Comparison of ENCODE assay signal across 22 cellular contexts in the genomic region with DNA sequence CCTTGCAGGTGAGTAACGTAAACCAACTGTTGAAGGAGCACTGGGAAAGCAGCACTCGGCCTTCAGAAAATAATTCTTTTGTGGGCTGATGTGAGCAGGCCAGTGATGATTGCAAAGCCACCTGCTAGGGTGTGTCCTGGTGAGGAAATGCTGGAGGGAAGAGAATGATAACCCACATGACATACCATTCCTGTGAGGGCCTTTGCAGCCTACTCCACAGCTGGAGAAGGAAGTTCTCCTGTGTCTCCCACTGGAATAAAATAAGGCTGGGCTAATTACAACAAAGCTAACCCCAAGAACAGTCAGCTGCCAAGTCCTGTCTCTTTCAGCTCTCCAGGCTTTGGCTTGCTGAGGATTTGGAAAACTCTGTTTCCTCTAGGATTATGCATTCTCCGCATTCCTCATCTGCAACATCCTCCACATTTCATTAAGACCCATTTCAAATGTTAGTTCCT. TPM values are rescaled to one million over a fixed set of nuclear protein-coding genes. Genes with fewer than 3 reads are reported as not detected.
DNase-seq lines count a peak whose midpoint lies in the region; ATAC-seq, FAIRE-seq and TF ChIP-seq lines count a peak whose summit lies in the region.
"Had no signal": no experiment of that assay in that cellular context is flagged by ENCODE, and none has a peak within 500 bp of the region (broad histone marks: within the 10 kb centered on the region; RNA-seq: fewer than 3 reads in every experiment).

No MANE protein-coding gene starts in this region.

- no peaks in the 10 kb centered on the region for H3K9me3 ChIP-seq in H1 (ENCODE audit: insufficient read depth in 2 of 2, low read depth in 1 of 2, low read length in 1 of 2)
- H3K9me3 ChIP-seq in smooth muscle cell (replicated peaks; ENCODE audit: low read depth) = no peaks in the 10 kb centered on the region
- H3K9me3 ChIP-seq: BLaER1 treated with 17β-estradiol and CSF1 and Interleukin-3, amounts not matched to agents 10 nM and 100 nM; ovary had no signal

- no peak overlapping the region for H3K23ac ChIP-seq in H1 (ENCODE audit: insufficient read length)

- no peak for ATAC-seq in activated CD4-positive, alpha-beta T cell treated with anti-CD3 and anti-CD28 coated beads for 36 hours
- no peak for ATAC-seq in HG03571 (IDR thresholded peaks at IDR 0.05; ENCODE audit: unreplicated experiment)

- no peak overlapping the region for H3K9ac ChIP-seq in H1 (replicated peaks in 1 of 4; ENCODE audit: extremely low read depth in 1 of 4, low read depth in 3 of 4, low read length in 3 of 4)
- no peak overlapping the region for H3K9ac ChIP-seq in smooth muscle cell (ENCODE audit: low read depth)
- H3K9ac ChIP-seq: BLaER1 treated with 17β-estradiol and CSF1 and Interleukin-3, amounts not matched to agents 10 nM and 100 nM had no signal

- H3K27ac ChIP-seq in H1 (ENCODE audit: low read depth, low read length) = no peak overlapping the region
- H3K27ac ChIP-seq in smooth muscle cell (ENCODE audit: low read depth) = peak overlapping the region; percentile 41
- no peak overlapping the region for H3K27ac ChIP-seq in dorsolateral prefrontal cortex
- H3K27ac ChIP-seq: 22Rv1; BLaER1 treated with 17β-estradiol and CSF1 and Interleukin-3, amounts not matched to agents 10 nM and 100 nM; ovary had no signal

- H3K14ac ChIP-seq in H1 (ENCODE audit: insufficient read length) = no peak overlapping the region

- peak overlapping the region; percentile 34; the same call in 1 of the 2 replicates for H2AFZ ChIP-seq in H1 (ENCODE audit: low read length)
- H2AFZ ChIP-seq in smooth muscle cell (ENCODE audit: low read depth) = no peak overlapping the region

- H4K8ac ChIP-seq in H1 (ENCODE audit: extremely low read depth, insufficient read depth, low read length) = no peak overlapping the region

- H2BK20ac ChIP-seq in H1 (ENCODE audit: low read length) = no peak overlapping the region

- H3K27ac Mint-ChIP-seq in activated CD4-positive, alpha-beta T cell treated with anti-CD3 and anti-CD28 coated beads, Interleukin-2, amount 10 ng/mL, durations not matched to agents 24 days and 14 days = no peak overlapping the region
- no peak overlapping the region for H3K27ac Mint-ChIP-seq in activated CD4-positive, alpha-beta T cell treated with anti-CD3 and anti-CD28 coated beads for 36 hours
- H3K27ac Mint-ChIP-seq: stimulated activated naive CD8-positive, alpha-beta T cell treated with anti-CD3 and anti-CD28 coated beads, Interleukin-15, Interleukin-2, amounts not matched to agents 100 ng/mL and 50 ng/mL, for 24 hours; T-helper 1 cell treated with Interleukin-12 subunit alpha and Interleukin-12 subunit beta and Interleukin-4 antibody, amounts not matched to agents 30 μg/mL and 1 μg/mL, for 36 hours had no signal

- no peak overlapping the region for H3K4me3 ChIP-seq in H1 (ENCODE audit: extremely low read depth in 1 of 4, insufficient read depth in 2 of 4, low read depth in 3 of 4, low read length in 4 of 4)
- no peak overlapping the region for H3K4me3 ChIP-seq in smooth muscle cell
- H3K4me3 ChIP-seq in dorsolateral prefrontal cortex = no peak overlapping the region
- H3K4me3 ChIP-seq: BLaER1 treated with 17β-estradiol and CSF1 and Interleukin-3, amounts not matched to agents 10 nM and 100 nM; ovary had no signal

- H3K79me2 ChIP-seq in H1 (ENCODE audit: control insufficient read depth in 1 of 2, insufficient read depth in 2 of 2, low read length in 2 of 2) (no peaks in the 10 kb centered on the region), smooth muscle cell (ENCODE audit: low read depth) (no peaks in the 10 kb centered on the region)

- no peaks in the 10 kb centered on the region for H3K4me1 Mint-ChIP-seq in activated CD4-positive, alpha-beta T cell treated with anti-CD3 and anti-CD28 coated beads, Interleukin-2, amount 10 ng/mL, durations not matched to agents 24 days and 14 days
- no peaks in the 10 kb centered on the region for H3K4me1 Mint-ChIP-seq in activated CD4-positive, alpha-beta T cell treated with anti-CD3 and anti-CD28 coated beads for 36 hours

- no peak overlapping the region for H2AK5ac ChIP-seq in H1 (ENCODE audit: low read depth, low read length)

- no peak overlapping the region for H2BK120ac ChIP-seq in H1 (replicated peaks; ENCODE audit: low read depth, low read length)

- CTCF ChIA-PET in activated CD4-positive, alpha-beta T cell treated with anti-CD3 and anti-CD28 coated beads for 36 hours (lab: Charles Lee) = no interaction called here
- CTCF ChIA-PET in H1 (lab: Charles Lee; ENCODE audit: partially characterized antibody) = no interaction called here

- H3K4me2 ChIP-seq in H1 (ENCODE audit: insufficient read depth in 1 of 2, low read depth in 2 of 2, low read length in 2 of 2) (no peak overlapping the region; a peak in 1 of 4 replicates), smooth muscle cell (no peak overlapping the region)
- H3K4me2 ChIP-seq: BLaER1 treated with 17β-estradiol and CSF1 and Interleukin-3, amounts not matched to agents 10 nM and 100 nM had no signal

- no peak for TF ChIP-seq RAD21 in H1 (IDR thresholded peaks at IDR 0.05 in 1 of 2, conservative IDR thresholded peaks at IDR 0.05 in 1 of 2; ENCODE audit: low read depth in 2 of 2, low read length in 2 of 2)

- intact Hi-C loops in activated CD4-positive, alpha-beta T cell treated with anti-CD3 and anti-CD28 coated beads, Interleukin-2, amount 10 ng/mL, durations not matched to agents 24 days and 14 days (cut with micrococcal nuclease) = no loop called here
- intact Hi-C loops in activated CD4-positive, alpha-beta T cell treated with anti-CD3 and anti-CD28 coated beads for 36 hours (cut with DNase I, micrococcal nuclease) = no loop called here
- intact Hi-C loops in dorsolateral prefrontal cortex (cut with DNase I) = no loop called here

- H3K36me3 ChIP-seq in H1 (ENCODE audit: control insufficient read depth in 2 of 4, insufficient read depth in 4 of 4, low read length in 3 of 4) = no peaks in the 10 kb centered on the region
- no peaks in the 10 kb centered on the region for H3K36me3 ChIP-seq in smooth muscle cell (ENCODE audit: low read depth)
- H3K36me3 ChIP-seq: BLaER1 treated with 17β-estradiol and CSF1 and Interleukin-3, amounts not matched to agents 10 nM and 100 nM; ovary had no signal

- no peaks in the 10 kb centered on the region for H3K27me3 Mint-ChIP-seq in activated CD4-positive, alpha-beta T cell treated with anti-CD3 and anti-CD28 coated beads, Interleukin-2, amount 10 ng/mL, durations not matched to agents 24 days and 14 days
- H3K27me3 Mint-ChIP-seq in activated CD4-positive, alpha-beta T cell treated with anti-CD3 and anti-CD28 coated beads for 36 hours = no peaks in the 10 kb centered on the region
- H3K27me3 Mint-ChIP-seq: stimulated activated naive CD8-positive, alpha-beta T cell treated with anti-CD3 and anti-CD28 coated beads, Interleukin-15, Interleukin-2, amounts not matched to agents 100 ng/mL and 50 ng/mL, for 24 hours had no signal

- TF ChIP-seq POLR2A in H1 (IDR thresholded peaks at IDR 0.05; ENCODE audit: control extremely low read depth in 1 of 2, low read depth in 2 of 2, low read length in 2 of 2) = no peak

- no peaks in the 10 kb centered on the region for H3K36me3 Mint-ChIP-seq in activated CD4-positive, alpha-beta T cell treated with anti-CD3 and anti-CD28 coated beads, Interleukin-2, amount 10 ng/mL, durations not matched to agents 24 days and 14 days (ENCODE audit: low read depth)
- H3K36me3 Mint-ChIP-seq in activated CD4-positive, alpha-beta T cell treated with anti-CD3 and anti-CD28 coated beads for 36 hours (ENCODE audit: low read depth) = no peaks in the 10 kb centered on the region

- H3K4ac ChIP-seq in H1 (replicated peaks; ENCODE audit: insufficient read length, low read depth, low read length) = no peak overlapping the region

- no peak overlapping the region for H3K56ac ChIP-seq in H1 (replicated peaks; ENCODE audit: insufficient read length, low read depth, low read length)

- no peaks in the 10 kb centered on the region for H3K79me1 ChIP-seq in H1 (ENCODE audit: low read depth, low read length)

- no peak overlapping the region for H4K5ac ChIP-seq in H1 (ENCODE audit: insufficient read length, low read depth, low read length)

- no peaks in the 10 kb centered on the region for H3K9me3 Mint-ChIP-seq in activated CD4-positive, alpha-beta T cell treated with anti-CD3 and anti-CD28 coated beads, Interleukin-2, amount 10 ng/mL, durations not matched to agents 24 days and 14 days
- H3K9me3 Mint-ChIP-seq in activated CD4-positive, alpha-beta T cell treated with anti-CD3 and anti-CD28 coated beads for 36 hours (ENCODE audit: low read depth) = no peaks in the 10 kb centered on the region
- H3K9me3 Mint-ChIP-seq: stimulated activated naive CD8-positive, alpha-beta T cell treated with anti-CD3 and anti-CD28 coated beads, Interleukin-15, Interleukin-2, amounts not matched to agents 100 ng/mL and 50 ng/mL, for 24 hours; T-helper 1 cell treated with Interleukin-12 subunit alpha and Interleukin-12 subunit beta and Interleukin-4 antibody, amounts not matched to agents 30 μg/mL and 1 μg/mL, for 36 hours had no signal

- FAIRE-seq in H1 (lab: Jason Lieb, UNC) = peak; percentile 91

- no peaks in the 10 kb centered on the region for H3K23me2 ChIP-seq in H1 (ENCODE audit: low read depth, low read length)

- H3K27me3 ChIP-seq in H1 (replicated peaks in 1 of 4; ENCODE audit: control insufficient read depth in 3 of 4, extremely low read depth in 1 of 4, insufficient read depth in 3 of 4, low read length in 3 of 4) = no peaks in the 10 kb centered on the region
- H3K27me3 ChIP-seq in smooth muscle cell (ENCODE audit: low read depth) = no peaks in the 10 kb centered on the region
- H3K27me3 ChIP-seq in dorsolateral prefrontal cortex = no peaks in the 10 kb centered on the region
- H3K27me3 ChIP-seq: BLaER1 treated with 17β-estradiol and CSF1 and Interleukin-3, amounts not matched to agents 10 nM and 100 nM; ovary had no signal

- H3F3A ChIP-seq in smooth muscle cell (ENCODE audit: low read depth) = no peaks in the 10 kb centered on the region

- no peaks in the 10 kb centered on the region for H4K20me1 ChIP-seq in H1 (replicated peaks in 1 of 2; ENCODE audit: control insufficient read depth in 1 of 2, insufficient read depth in 2 of 2, low read length in 2 of 2)
- no peaks in the 10 kb centered on the region for H4K20me1 ChIP-seq in smooth muscle cell (ENCODE audit: low read depth)
- H4K20me1 ChIP-seq: BLaER1 treated with 17β-estradiol and CSF1 and Interleukin-3, amounts not matched to agents 10 nM and 100 nM had no signal

- H3K4me1 ChIP-seq in H1 (replicated peaks in 1 of 4; ENCODE audit: control insufficient read depth in 3 of 4, insufficient read depth in 4 of 4, low read length in 3 of 4) = peaks cover 0 to 7% (median 4%) of the 10 kb centered on the region in 4 experiments; a peak in 4 of 7 replicates
- H3K4me1 ChIP-seq in smooth muscle cell (ENCODE audit: low read depth) = peaks cover 16% of the 10 kb centered on the region
- H3K4me1 ChIP-seq: BLaER1 treated with 17β-estradiol and CSF1 and Interleukin-3, amounts not matched to agents 10 nM and 100 nM had no signal

- 86% methylated on average over 3 of the region's 3 CpGs; no CpG with 5 or more reads in 1 of the 2 experiments for WGBS in H1 (ENCODE audit: extremely low coverage in 1 of 2, insufficient coverage in 1 of 2, insufficient read length in 1 of 2, insufficient replicate concordance in 2 of 2, low coverage in 1 of 2, low lambda C conversion rate in 2 of 2, missing lambda C conversion rate in 1 of 2), 2 experiments
- WGBS in smooth muscle cell (ENCODE audit: low lambda C conversion rate) = 73% methylated on average over 3 of the region's 3 CpGs

- H2BK12ac ChIP-seq in H1 (ENCODE audit: low read depth, low read length) = no peak overlapping the region

- TF ChIP-seq CTCF in H1 (IDR thresholded peaks at IDR 0.05; ENCODE audit: control extremely low read depth in 1 of 3, insufficient read depth in 1 of 3, low read depth in 1 of 3, low read length in 3 of 3) (no peak), smooth muscle cell (IDR thresholded peaks at IDR 0.05; ENCODE audit: borderline replicate concordance, insufficient read depth, poor library complexity, severe bottlenecking) (no peak), dorsolateral prefrontal cortex (IDR thresholded peaks at IDR 0.05 in 54 of 56, conservative IDR thresholded peaks at IDR 0.05 in 2 of 56; ENCODE audit: low read depth in 1 of 56, partially characterized antibody in 56 of 56) (no peak)

- DNase-seq in activated CD4-positive, alpha-beta T cell treated with anti-CD3 and anti-CD28 coated beads, Interleukin-2, amount 10 ng/mL, durations not matched to agents 24 days and 14 days = peak; percentile 28
- no peak for DNase-seq in activated CD4-positive, alpha-beta T cell treated with anti-CD3 and anti-CD28 coated beads for 36 hours
- peak in 1 of 2 experiments; percentile 3 for DNase-seq in H1 (ENCODE audit: low read depth in 1 of 2, low spot score in 2 of 2)
- peak; percentile 79 for DNase-seq in islet precursor cell
- DNase-seq in smooth muscle cell (lab: John Stamatoyannopoulos, UW; ENCODE audit: unreplicated experiment) = no peak
- no peak for DNase-seq in dorsolateral prefrontal cortex
- no peak for DNase-seq in NCI-H1436 (lab: John Stamatoyannopoulos, UW)
- DNase-seq: activated CD4-positive, CD25-positive, alpha-beta regulatory T cell; amniotic stem cell; DMS53; NCI-H146; NCI-H345; NK-92 treated with Interleukin-12 subunit alpha and Interleukin-12 subunit beta, amount 100 ng/mL, for 24 hours; ovary; SHP77; stimulated activated CD4-positive, alpha-beta T cell treated with anti-CD3 and anti-CD28 coated beads, Interleukin-12 subunit alpha, Interleukin-12 subunit beta, amount 100 ng/mL, for 4 hours had no signal

- H3K4me3 Mint-ChIP-seq in activated CD4-positive, alpha-beta T cell treated with anti-CD3 and anti-CD28 coated beads, Interleukin-2, amount 10 ng/mL, durations not matched to agents 24 days and 14 days = no peak overlapping the region
- H3K4me3 Mint-ChIP-seq in activated CD4-positive, alpha-beta T cell treated with anti-CD3 and anti-CD28 coated beads for 36 hours = no peak overlapping the region
- H3K4me3 Mint-ChIP-seq: stimulated activated naive CD8-positive, alpha-beta T cell treated with anti-CD3 and anti-CD28 coated beads, Interleukin-15, Interleukin-2, amounts not matched to agents 100 ng/mL and 50 ng/mL, for 24 hours; T-helper 1 cell treated with Interleukin-12 subunit alpha and Interleukin-12 subunit beta and Interleukin-4 antibody, amounts not matched to agents 30 μg/mL and 1 μg/mL, for 36 hours had no signal

- no peak overlapping the region for H2BK15ac ChIP-seq in H1 (ENCODE audit: low read length)

- H4K91ac ChIP-seq in H1 (replicated peaks; ENCODE audit: insufficient read length, low read length) = no peak overlapping the region

- H3K18ac ChIP-seq in H1 (ENCODE audit: extremely low read depth, low read length) = no peak overlapping the region

- no peak for TF ChIP-seq EP300 in H1 (IDR thresholded peaks at IDR 0.05; ENCODE audit: borderline replicate concordance in 1 of 2, low read depth in 2 of 2, low read length in 2 of 2)

- POLR2A ChIA-PET in activated CD4-positive, alpha-beta T cell treated with anti-CD3 and anti-CD28 coated beads for 36 hours (lab: Charles Lee) = no interaction called here
- POLR2A ChIA-PET in H1 (lab: Charles Lee; ENCODE audit: partially characterized antibody) = interaction anchor here (0.7 kb wide), 1 partner anchor 110 kb away, joined by 3 read pairs; no protein-coding TSS in a partner anchor

- H2BK5ac ChIP-seq in H1 (ENCODE audit: low read depth, low read length) = no peak overlapping the region

RNA-seq across cellular contexts. Expression of gene DSG1, which starts 16.7 kb away (rescaled TPM):
- total RNA-seq in activated CD4-positive, alpha-beta T cell treated with anti-CD3 and anti-CD28 coated beads, Interleukin-2, amount 10 ng/mL, durations not matched to agents 24 days and 14 days = not detected in 2 replicates
- total RNA-seq in activated CD4-positive, alpha-beta T cell treated with anti-CD3 and anti-CD28 coated beads for 36 hours = not detected
- 0.06 TPM in 1 of 2 replicates, not detected in the other for total RNA-seq in H1 (2021; fragmentation: NEBNext Ultra II Directional; extraction: Animal tissue kit (Norgen Biotek cat#: 25700))
- polyA plus RNA-seq in H1 (2011; rRNA removed) = 0.06 TPM in 2 replicates
- polyA plus RNA-seq in H1 (2011; cell fraction: cytosol; rRNA removed) = not detected
- not detected for polyA plus RNA-seq in H1 (2011; cell fraction: nucleus; rRNA removed)
- 0.05 TPM in 1 of 4 replicates, not detected in the others for polyA plus RNA-seq in H1 (2012, experiment 1 of 2)
- polyA plus RNA-seq in H1 (2012, experiment 2 of 2) = not detected
- 0.02 TPM for polyA plus RNA-seq in H1 (2013, experiment 1 of 2)
- under 0.01 TPM for polyA plus RNA-seq in H1 (2013, experiment 2 of 2)
- polyA minus RNA-seq in H1 (2011; rRNA and poly(A)+ RNA removed) = 0.03 TPM in 1 of 2 replicates, not detected in the other
- polyA minus RNA-seq in H1 (2011; cell fraction: cytosol; rRNA and poly(A)+ RNA removed) = not detected
- not detected for polyA minus RNA-seq in H1 (2011; cell fraction: nucleus; rRNA and poly(A)+ RNA removed)
- 65.5 and 73.8 TPM in 2 replicates for total RNA-seq in smooth muscle cell
- 3.4 and 5.0 TPM in 2 replicates for polyA plus RNA-seq in smooth muscle cell
- total RNA-seq in dorsolateral prefrontal cortex = under 1 TPM in 106 of 120 experiments, not detected in 14; 0.07 to 0.98 (median 0.32) TPM
- total RNA-seq: glomerular endothelial cell, ovary had no signal
- polyA plus RNA-seq: ovary had no signal

Comparison
In these comparisons a context has a peak if more than half of its experiments do, and no peak if none do; other contexts are left out.
1. DNase-seq: peak in activated CD4-positive, alpha-beta T cell treated with anti-CD3 and anti-CD28 coated beads, Interleukin-2, amount 10 ng/mL, durations not matched to agents 24 days and 14 days (single experiment) and islet precursor cell (single experiment); none in activated CD4-positive, alpha-beta T cell treated with anti-CD3 and anti-CD28 coated beads for 36 hours (single experiment), smooth muscle cell (single experiment), dorsolateral prefrontal cortex (0 of 10) and NCI-H1436 (single experiment).
2. RNA of gene DSG1, which starts 16.7 kb away (total RNA-seq): 65.5 to 73.8 TPM in smooth muscle cell; 0.07 to 0.98 TPM in dorsolateral prefrontal cortex, 0.06 TPM in H1, not detected in activated CD4-positive, alpha-beta T cell treated with anti-CD3 and anti-CD28 coated beads, Interleukin-2, amount 10 ng/mL, durations not matched to agents 24 days and 14 days and not detected in activated CD4-positive, alpha-beta T cell treated with anti-CD3 and anti-CD28 coated beads for 36 hours; every median in the first group is over 10 times any median in the second.